13 cellular contexts compared by ENCODE assay signal in the genomic region with DNA sequence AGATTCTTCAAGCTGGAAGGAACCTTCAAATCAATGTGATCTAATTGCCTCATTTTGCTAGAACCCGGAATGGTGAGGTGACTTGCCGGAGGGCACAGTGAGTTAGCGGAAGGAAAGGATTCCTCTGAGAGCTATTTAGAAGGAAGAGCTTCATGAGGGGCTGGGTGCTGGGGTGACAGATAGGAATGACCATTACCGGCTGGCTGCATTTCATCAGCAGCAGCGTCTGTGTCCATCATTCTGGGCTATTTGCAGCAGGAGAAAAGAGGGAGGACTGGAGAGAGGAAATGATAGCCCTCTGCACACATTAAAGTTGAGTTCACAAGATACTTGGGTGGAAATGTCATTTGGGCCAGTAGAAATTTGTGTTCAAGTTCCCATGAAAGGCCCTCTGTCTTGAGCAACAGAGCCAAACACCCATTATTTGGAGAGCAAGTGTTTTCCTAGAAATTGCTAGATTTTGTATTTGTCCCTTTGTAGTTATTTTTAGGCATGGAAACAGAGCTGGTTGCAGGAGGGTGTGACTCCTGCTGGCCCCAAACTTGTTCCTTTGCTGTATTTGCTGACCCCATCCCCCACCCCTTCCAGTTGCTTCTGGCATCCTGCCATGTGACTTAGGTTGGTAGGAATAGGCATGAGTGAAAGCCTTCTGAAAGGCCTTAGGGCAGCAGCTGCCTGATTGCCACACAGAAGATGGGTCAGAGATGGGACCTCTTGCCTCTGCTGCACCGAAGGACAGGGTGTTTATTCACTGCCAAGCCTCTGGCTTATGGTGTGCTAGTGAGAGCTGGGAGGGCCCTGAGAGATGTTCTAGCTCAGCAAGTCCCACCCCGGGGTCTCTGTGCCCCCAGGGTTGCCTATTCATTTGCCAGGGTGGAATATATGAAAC.
DNase-seq lines count a peak whose midpoint lies in the region; ATAC-seq and TF ChIP-seq lines count a peak whose summit lies in the region.
"Had no signal": no experiment of that assay in that cellular context is flagged by ENCODE, and none has a peak within 500 bp of the region (broad histone marks: within the 10 kb centered on the region; RNA-seq: fewer than 3 reads in every experiment).

No MANE protein-coding gene starts in this region.

- POLR2A ChIA-PET in CD8-positive, alpha-beta T cell (lab: Charles Lee) = no interaction called here

- H3K27ac Mint-ChIP-seq in CD8-positive, alpha-beta T cell = no peak overlapping the region

- no peak overlapping the region for H3K9ac ChIP-seq in adipocyte (ENCODE audit: low read length)

- H3K36me3 ChIP-seq in adipocyte (ENCODE audit: control insufficient read depth, insufficient read depth, low read length, severe bottlenecking) (no peaks in the 10 kb centered on the region), right atrium auricular region (no peaks in the 10 kb centered on the region), thoracic aorta (no peaks in the 10 kb centered on the region)
- no peaks in the 10 kb centered on the region for H3K36me3 ChIP-seq in CD8-positive, alpha-beta T cell (ENCODE audit: insufficient read depth, low read length)

- H3K4me3 Mint-ChIP-seq in CD8-positive, alpha-beta T cell = no peak overlapping the region

- no peaks in the 10 kb centered on the region for H3K4me1 Mint-ChIP-seq in CD8-positive, alpha-beta T cell (ENCODE audit: low read depth)

- no peaks in the 10 kb centered on the region for H3K36me3 Mint-ChIP-seq in CD8-positive, alpha-beta T cell
- H3K36me3 Mint-ChIP-seq: activated naive CD4-positive, alpha-beta T cell treated with anti-CD3 and anti-CD28 coated beads, Interleukin-2, amount 50 U/mL, for 72 hours had no signal

- no peaks in the 10 kb centered on the region for H3K9me3 ChIP-seq in adipocyte (ENCODE audit: control insufficient read depth, low read length)
- H3K9me3 ChIP-seq in right atrium auricular region = no peaks in the 10 kb centered on the region
- no peaks in the 10 kb centered on the region for H3K9me3 ChIP-seq in thoracic aorta
- H3K9me3 ChIP-seq in CD8-positive, alpha-beta T cell (ENCODE audit: low read length) = no peaks in the 10 kb centered on the region

- H3K27me3 Mint-ChIP-seq in CD8-positive, alpha-beta T cell (ENCODE audit: low read depth) = no peaks in the 10 kb centered on the region

- intact Hi-C loops in CD8-positive, alpha-beta T cell (cut with DNase I, micrococcal nuclease) = no loop called here

- no peak for TF ChIP-seq CTCF in right atrium auricular region (IDR thresholded peaks at IDR 0.05)
- TF ChIP-seq CTCF in thoracic aorta (IDR thresholded peaks at IDR 0.05) = no peak
- TF ChIP-seq CTCF in CD8-positive, alpha-beta T cell (IDR thresholded peaks at IDR 0.05) = no peak

- peaks cover 24% of the 10 kb centered on the region for H3K4me1 ChIP-seq in adipocyte (ENCODE audit: control insufficient read depth, insufficient read depth, low read length)
- H3K4me1 ChIP-seq in right atrium auricular region = peaks cover 0 to 13% of the 10 kb centered on the region in 2 donors
- H3K4me1 ChIP-seq in thoracic aorta (ENCODE audit: control insufficient read depth in 1 of 2, low read depth in 2 of 2) = peaks cover 11 to 20% of the 10 kb centered on the region in 2 donors
- H3K4me1 ChIP-seq in CD8-positive, alpha-beta T cell (ENCODE audit: insufficient read depth, low read length) = no peaks in the 10 kb centered on the region

- H3K4me3 ChIP-seq in adipocyte (ENCODE audit: low read length) (no peak overlapping the region), right atrium auricular region (no peak overlapping the region), thoracic aorta (no peak overlapping the region)
- no peak overlapping the region for H3K4me3 ChIP-seq in CD8-positive, alpha-beta T cell (ENCODE audit: low read depth, low read length)

- DNase-seq in NCI-H748 (lab: John Stamatoyannopoulos, UW; ENCODE audit: unreplicated experiment) (peak; percentile 1), NCI-H748 treated with DMSO at 0.1 percent for 48 hours (lab: John Stamatoyannopoulos, UW) (no peak), adipocyte (ENCODE audit: low read depth) (peak; percentile 66), right atrium auricular region (ENCODE audit: low spot score) (peak; percentile 71), thoracic aorta (ENCODE audit: low spot score) (peak; percentile 25), mesenteric fat pad (ENCODE audit: low spot score) (no peak), iPS-NIHi11 (ENCODE audit: low spot score) (no peak)
- DNase-seq in CD8-positive, alpha-beta T cell = no peak
- DNase-seq: activated CD4-positive, alpha-beta T cell treated with anti-CD3 and anti-CD28 coated beads for 48 hours; left colon; NCI-H1092 treated with DMSO at 0.1 percent for 48 hours had no signal

- CTCF ChIA-PET in CD8-positive, alpha-beta T cell (lab: Charles Lee) = interaction anchor here (1.4 kb wide), 1 partner anchor 40 kb away, joined by 3 read pairs; no protein-coding TSS in a partner anchor

- H3K27me3 ChIP-seq in adipocyte (replicated peaks; ENCODE audit: control insufficient read depth, insufficient read depth, low read length) (no peaks in the 10 kb centered on the region), right atrium auricular region (no peaks in the 10 kb centered on the region), thoracic aorta (replicated peaks; ENCODE audit: insufficient read depth) (no peaks in the 10 kb centered on the region)
- H3K27me3 ChIP-seq in CD8-positive, alpha-beta T cell (ENCODE audit: insufficient read depth, low read length) = no peaks in the 10 kb centered on the region

- ATAC-seq in thoracic aorta (ENCODE audit: insufficient number of reproducible peaks, low FRiP score, low read depth) = no peak
- ATAC-seq in CD8-positive, alpha-beta T cell = no peak
- ATAC-seq: activated naive CD4-positive, alpha-beta T cell treated with anti-CD3 and anti-CD28 coated beads, Interleukin-2, amount 50 U/mL, for 72 hours; left colon had no signal

- H3K27ac ChIP-seq in right atrium auricular region (no peak overlapping the region), thoracic aorta (no peak overlapping the region)
- H3K27ac ChIP-seq in CD8-positive, alpha-beta T cell (ENCODE audit: low read depth, low read length) = no peak overlapping the region
- H3K27ac ChIP-seq: HL-60 had no signal

- no peaks in the 10 kb centered on the region for H3K9me3 Mint-ChIP-seq in CD8-positive, alpha-beta T cell
- H3K9me3 Mint-ChIP-seq: activated naive CD4-positive, alpha-beta T cell treated with anti-CD3 and anti-CD28 coated beads, Interleukin-2, amount 50 U/mL, for 72 hours had no signal

Comparison
In these comparisons a context has a peak if more than half of its experiments do, and no peak if none do; other contexts are left out.
1. DNase-seq: peak in NCI-H748 (single experiment), adipocyte (single experiment), right atrium auricular region (single experiment) and thoracic aorta (single experiment); none in NCI-H748 treated with DMSO at 0.1 percent for 48 hours (single experiment), mesenteric fat pad (single experiment), iPS-NIHi11 (single experiment) and CD8-positive, alpha-beta T cell (0 of 7).